In genomic region chr9:127788337-127789011, GRCh38 we compare ENCODE assay signal across 11 cellular contexts. TPM values are rescaled to one million over a fixed set of nuclear protein-coding genes. Genes with fewer than 3 reads are reported as not detected.
DNase-seq lines count a peak whose midpoint lies in the region; ATAC-seq and TF ChIP-seq lines count a peak whose summit lies in the region.
"Had no signal": no experiment of that assay in that cellular context is flagged by ENCODE, and none has a peak within 500 bp of the region (broad histone marks: within the 10 kb centered on the region; RNA-seq: fewer than 3 reads in every experiment).

No MANE protein-coding gene starts in this region.

- no peak overlapping the region for H3K4me3 ChIP-seq in adrenal gland

- WGBS in adrenal gland, 4 donors, result 45 to 64% (median 58%) methylated on average over 11 to 26 of the region's 26 CpGs

- CTCF ChIA-PET in CD4-positive, alpha-beta T cell (lab: Charles Lee), result interaction anchor here (1.5 kb wide), 1 partner anchor 54 kb away, joined by 3 read pairs; the partner anchor contains the start of gene TOR2A

- peaks cover 51% of the 10 kb centered on the region for H3K4me1 Mint-ChIP-seq in CD4-positive, alpha-beta T cell (ENCODE audit: low read depth)
- peaks cover 41% of the 10 kb centered on the region for H3K4me1 Mint-ChIP-seq in activated CD4-positive, alpha-beta T cell treated with anti-CD3 and anti-CD28 coated beads, Interleukin-2, amount 10 ng/mL, durations not matched to agents 24 days and 14 days

- H3K36me3 Mint-ChIP-seq in CD4-positive, alpha-beta T cell (ENCODE audit: low read depth), result peaks cover 60% of the 10 kb centered on the region
- H3K36me3 Mint-ChIP-seq in activated CD4-positive, alpha-beta T cell treated with anti-CD3 and anti-CD28 coated beads, Interleukin-2, amount 10 ng/mL, durations not matched to agents 24 days and 14 days (ENCODE audit: low read depth), result peaks cover 54% of the 10 kb centered on the region

- H3K27me3 Mint-ChIP-seq in CD4-positive, alpha-beta T cell, result no peaks in the 10 kb centered on the region
- H3K27me3 Mint-ChIP-seq in activated CD4-positive, alpha-beta T cell treated with anti-CD3 and anti-CD28 coated beads, Interleukin-2, amount 10 ng/mL, durations not matched to agents 24 days and 14 days, result no peaks in the 10 kb centered on the region
- H3K27me3 Mint-ChIP-seq: central memory CD8-positive, alpha-beta T cell had no signal

- H3K27ac Mint-ChIP-seq in CD4-positive, alpha-beta T cell, result no peak overlapping the region
- H3K27ac Mint-ChIP-seq in activated CD4-positive, alpha-beta T cell treated with anti-CD3 and anti-CD28 coated beads, Interleukin-2, amount 10 ng/mL, durations not matched to agents 24 days and 14 days, result peak overlapping the region; percentile 76

- H3K27me3 ChIP-seq in CD4-positive, alpha-beta T cell (ENCODE audit: control insufficient read depth, insufficient read depth, low read length), result no peaks in the 10 kb centered on the region
- H3K27me3 ChIP-seq in adrenal gland, result no peaks in the 10 kb centered on the region
- H3K27me3 ChIP-seq: esophagus squamous epithelium had no signal

- peaks cover 19 to 68% of the 10 kb centered on the region in 2 donors for H3K4me1 ChIP-seq in adrenal gland (replicated peaks in 1 of 2)

- no peak for DNase-seq in CD4-positive, alpha-beta T cell
- peak; percentile 70 for DNase-seq in activated CD4-positive, alpha-beta T cell treated with anti-CD3 and anti-CD28 coated beads, Interleukin-2, amount 10 ng/mL, durations not matched to agents 24 days and 14 days
- DNase-seq in adrenal gland, result peak; percentile 83 to 94 (median 91)
- DNase-seq in stimulated activated CD4-positive, alpha-beta T cell treated with anti-CD3 and anti-CD28 coated beads, Interleukin-12 subunit alpha, Interleukin-12 subunit beta, amount 100 ng/mL, for 48 hours (ENCODE audit: low read depth in 2 of 3, low spot score in 1 of 3), result peak; percentile 62 to 74 (median 71)
- DNase-seq in NCI-H1105 (lab: John Stamatoyannopoulos, UW), result no peak
- DNase-seq in hippocampal formation (lab: John Stamatoyannopoulos, UW), result no peak
- no peak for DNase-seq in NCI-H345 (lab: John Stamatoyannopoulos, UW)
- DNase-seq: DMS79, esophagus squamous epithelium had no signal

- no peak overlapping the region for H3K27ac ChIP-seq in CD4-positive, alpha-beta T cell (ENCODE audit: low read depth, low read length)
- H3K27ac ChIP-seq in adrenal gland, result peak overlapping the region; percentile 63 to 99 (median 86)

- intact Hi-C loops in CD4-positive, alpha-beta T cell (cut with DNase I, micrococcal nuclease), result loop anchor here (5.0 kb wide), 3 partner anchors 79 to 196 kb away; no protein-coding TSS in a partner anchor
- intact Hi-C loops in activated CD4-positive, alpha-beta T cell treated with anti-CD3 and anti-CD28 coated beads, Interleukin-2, amount 10 ng/mL, durations not matched to agents 24 days and 14 days (cut with micrococcal nuclease), result loop anchor here (5.0 to 10.0 kb wide), 4 partner anchors 79 to 276 kb away; partner anchors contain the start of genes NAIF1, SLC25A25 and ST6GALNAC4
- intact Hi-C loops in adrenal gland (cut with DNase I), result no loop called here

- H3K9me3 ChIP-seq in CD4-positive, alpha-beta T cell (ENCODE audit: control insufficient read depth, low read length), result no peaks in the 10 kb centered on the region
- H3K9me3 ChIP-seq in adrenal gland (replicated peaks in 1 of 3), result no peaks in the 10 kb centered on the region
- H3K9me3 ChIP-seq: esophagus squamous epithelium had no signal

- peak in 1 of 2 donors; percentile 61 for TF ChIP-seq POLR2A in adrenal gland (IDR thresholded peaks at IDR 0.05)

- peak overlapping the region; percentile 66 for H3K4me3 Mint-ChIP-seq in CD4-positive, alpha-beta T cell
- peak overlapping the region; percentile 55 for H3K4me3 Mint-ChIP-seq in activated CD4-positive, alpha-beta T cell treated with anti-CD3 and anti-CD28 coated beads, Interleukin-2, amount 10 ng/mL, durations not matched to agents 24 days and 14 days

- H3K36me3 ChIP-seq in adrenal gland (replicated peaks in 1 of 2), result peaks cover 0 to 65% of the 10 kb centered on the region in 2 donors

- TF ChIP-seq CTCF in CD4-positive, alpha-beta T cell (IDR thresholded peaks at IDR 0.05), result no peak
- TF ChIP-seq CTCF in adrenal gland (IDR thresholded peaks at IDR 0.05), result no peak

- POLR2A ChIA-PET in CD4-positive, alpha-beta T cell (lab: Charles Lee), result interaction anchor here (1.9 kb wide), 2 partner anchors 9 to 14 kb away, joined by 6 to 8 read pairs; partner anchors contain the start of gene FPGS

- no peaks in the 10 kb centered on the region for H3K9me3 Mint-ChIP-seq in CD4-positive, alpha-beta T cell
- H3K9me3 Mint-ChIP-seq in activated CD4-positive, alpha-beta T cell treated with anti-CD3 and anti-CD28 coated beads, Interleukin-2, amount 10 ng/mL, durations not matched to agents 24 days and 14 days, result no peaks in the 10 kb centered on the region
- H3K9me3 Mint-ChIP-seq: central memory CD8-positive, alpha-beta T cell had no signal

- no peak for ATAC-seq in CD4-positive, alpha-beta T cell (ENCODE audit: poor library complexity)
- no peak for ATAC-seq in GM19023 (IDR thresholded peaks at IDR 0.05; ENCODE audit: unreplicated experiment)

RNA-seq across cellular contexts. Expression of gene CDK9, which starts 2.6 kb away (rescaled TPM):
- 100 to 1,000 TPM; 117 to 121 TPM for total RNA-seq in CD4-positive, alpha-beta T cell
- total RNA-seq in activated CD4-positive, alpha-beta T cell treated with anti-CD3 and anti-CD28 coated beads, Interleukin-2, amount 10 ng/mL, durations not matched to agents 24 days and 14 days, result 79.1 and 96.4 TPM in 2 replicates
- total RNA-seq in adrenal gland, result 100 to 1,000 TPM in 6 of 8 donors, 10 to 100 TPM in 2; 81.8 to 238 (median 117) TPM
- 100 to 1,000 TPM in 2 of 3 donors, 10 to 100 TPM in 1; 64.0 to 202 (median 166) TPM for polyA plus RNA-seq in adrenal gland

RNA-seq across cellular contexts. Expression of gene SH2D3C, which starts 10.0 kb away (rescaled TPM):
- 10 to 100 TPM; 10.9 to 11.8 TPM for total RNA-seq in CD4-positive, alpha-beta T cell
- total RNA-seq in activated CD4-positive, alpha-beta T cell treated with anti-CD3 and anti-CD28 coated beads, Interleukin-2, amount 10 ng/mL, durations not matched to agents 24 days and 14 days, result 22.2 and 23.3 TPM in 2 replicates
- 10 to 100 TPM in 4 of 8 donors, 1 to 10 TPM in 4; 4.4 to 14.2 (median 10.3) TPM for total RNA-seq in adrenal gland
- 10 to 100 TPM in 2 of 3 donors, 1 to 10 TPM in 1; 2.1 to 27.1 (median 19.1) TPM for polyA plus RNA-seq in adrenal gland

RNA-seq across cellular contexts. Expression of gene FPGS, which starts 14.2 kb away (rescaled TPM):
- total RNA-seq in CD4-positive, alpha-beta T cell, result 10 to 100 TPM; 58.0 to 66.6 TPM
- 126 and 128 TPM in 2 replicates for total RNA-seq in activated CD4-positive, alpha-beta T cell treated with anti-CD3 and anti-CD28 coated beads, Interleukin-2, amount 10 ng/mL, durations not matched to agents 24 days and 14 days
- 100 to 1,000 TPM in 5 of 8 donors, 10 to 100 TPM in 3; 58.7 to 359 (median 120) TPM for total RNA-seq in adrenal gland
- 100 to 1,000 TPM in 2 of 3 donors, 10 to 100 TPM in 1; 59.6 to 176 (median 144) TPM for polyA plus RNA-seq in adrenal gland

RNA-seq across cellular contexts. Expression of gene TOR2A, which starts 53.4 kb away (rescaled TPM):
- 1 to 10 TPM; 7.6 to 8.2 TPM for total RNA-seq in CD4-positive, alpha-beta T cell
- total RNA-seq in activated CD4-positive, alpha-beta T cell treated with anti-CD3 and anti-CD28 coated beads, Interleukin-2, amount 10 ng/mL, durations not matched to agents 24 days and 14 days, result 20.4 and 21.4 TPM in 2 replicates
- 10 to 100 TPM; 10.8 to 30.6 (median 18.5) TPM for total RNA-seq in adrenal gland
- 10 to 100 TPM in 2 of 3 donors, 1 to 10 TPM in 1; 4.3 to 16.9 (median 14.6) TPM for polyA plus RNA-seq in adrenal gland

Comparison
In these comparisons a context has a peak if more than half of its experiments do, and no peak if none do; other contexts are left out.
1. DNase-seq: peak in activated CD4-positive, alpha-beta T cell treated with anti-CD3 and anti-CD28 coated beads, Interleukin-2, amount 10 ng/mL, durations not matched to agents 24 days and 14 days (single experiment), adrenal gland (7 of 7) and stimulated activated CD4-positive, alpha-beta T cell treated with anti-CD3 and anti-CD28 coated beads, Interleukin-12 subunit alpha, Interleukin-12 subunit beta, amount 100 ng/mL, for 48 hours (3 of 3); none in CD4-positive, alpha-beta T cell (0 of 10), NCI-H1105 (single experiment), hippocampal formation (0 of 2) and NCI-H345 (single experiment).
2. intact Hi-C loops: an anchor here in CD4-positive, alpha-beta T cell (5.0 kb wide) and activated CD4-positive, alpha-beta T cell treated with anti-CD3 and anti-CD28 coated beads, Interleukin-2, amount 10 ng/mL, durations not matched to agents 24 days and 14 days (5.0 to 10.0 kb wide); none called in adrenal gland.